ENCODE assay signal across 23 cellular contexts in the genomic region with DNA sequence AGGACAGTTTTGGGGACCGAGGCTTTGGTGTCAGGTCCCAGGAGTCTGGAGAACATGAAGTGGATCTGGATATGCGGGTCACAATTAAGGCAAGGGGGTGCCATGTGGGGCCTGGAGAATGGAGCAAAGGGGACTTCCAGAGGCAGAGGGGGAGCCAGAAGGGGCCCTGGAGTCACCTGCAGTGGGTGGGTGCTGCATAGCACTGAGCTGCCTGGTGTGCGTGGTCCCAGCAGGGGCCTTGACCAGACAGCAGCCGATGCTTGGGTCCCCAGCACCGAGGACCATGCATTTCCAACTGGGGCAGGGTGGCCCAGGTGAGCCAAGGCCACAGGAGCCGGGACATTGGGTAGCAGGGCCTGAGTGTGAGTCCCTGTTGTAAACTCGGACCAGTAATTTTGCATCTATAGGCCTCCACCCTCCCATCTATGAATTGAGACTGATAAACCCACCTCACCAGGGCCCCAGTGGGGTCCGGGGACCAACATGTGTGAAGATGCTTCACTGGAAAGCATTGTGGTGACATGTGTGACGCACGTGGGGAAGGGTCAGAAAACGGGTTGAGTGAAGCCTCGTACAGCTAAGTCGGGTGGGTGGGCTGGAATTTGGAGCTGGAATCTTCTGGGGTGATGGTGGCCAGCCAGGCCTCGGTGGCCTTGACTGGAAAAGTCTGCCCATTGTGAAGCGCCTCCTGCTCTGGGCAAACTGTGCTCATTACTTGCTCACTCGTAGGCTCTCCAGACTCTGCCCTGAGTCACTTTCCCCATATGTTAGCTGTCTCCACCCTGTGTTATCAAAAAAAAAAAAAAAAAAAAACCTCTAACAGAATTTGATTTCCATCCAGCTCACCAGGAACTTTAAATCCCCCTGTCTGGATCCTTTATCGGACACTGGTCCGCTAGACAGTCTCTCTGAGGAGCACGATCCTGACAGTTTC.
"Had no signal": no experiment of that assay in that cellular context is flagged by ENCODE, and none has a peak within 500 bp of the region (broad histone marks: within the 10 kb centered on the region; RNA-seq: fewer than 3 reads in every experiment).

No MANE protein-coding gene starts in this region.

- H3K27me3 ChIP-seq: breast epithelium, ovary, vagina had no signal

- H3K27ac Mint-ChIP-seq: activated CD4-positive, alpha-beta T cell treated with anti-CD3 and anti-CD28 coated beads, Interleukin-2, amount 10 ng/mL, durations not matched to agents 24 days and 14 days; activated CD8-positive, alpha-beta memory T cell treated with anti-CD3 and anti-CD28 coated beads, Interleukin-2, amount 10 ng/mL, durations not matched to agents 7 days and 5 days; activated CD8-positive, alpha-beta T cell treated with anti-CD3 and anti-CD28 coated beads for 36 hours; activated naive CD4-positive, alpha-beta T cell treated with anti-CD3 and anti-CD28 coated beads, Interleukin-2, amount 50 U/mL, for 24 hours; activated T-helper 1 cell treated with anti-CD3 and anti-CD28 coated beads, Interleukin-12 subunit alpha, Interleukin-12 subunit beta, Interleukin-2, Interleukin-4 antibody, amounts not matched to agents 30 ng/mL and 10 ng/mL and 1 ng/mL, durations not matched to agents 14 hours and 24 hours and 36 hours; naive thymus-derived CD8-positive, alpha-beta T cell; type B pancreatic cell had no signal

- H3K9me3 Mint-ChIP-seq: activated CD8-positive, alpha-beta T cell treated with anti-CD3 and anti-CD28 coated beads for 36 hours; activated naive CD4-positive, alpha-beta T cell treated with anti-CD3 and anti-CD28 coated beads, Interleukin-2, amount 50 U/mL, for 24 hours; activated T-helper 1 cell treated with anti-CD3 and anti-CD28 coated beads, Interleukin-12 subunit alpha, Interleukin-12 subunit beta, Interleukin-2, Interleukin-4 antibody, amounts not matched to agents 30 ng/mL and 10 ng/mL and 1 ng/mL, durations not matched to agents 14 hours and 24 hours and 36 hours had no signal

- FAIRE-seq: endometrium, keratinocyte had no signal

- H3K36me3 Mint-ChIP-seq: activated CD8-positive, alpha-beta memory T cell treated with anti-CD3 and anti-CD28 coated beads, Interleukin-2, amount 10 ng/mL, durations not matched to agents 7 days and 5 days; activated naive CD4-positive, alpha-beta T cell treated with anti-CD3 and anti-CD28 coated beads, Interleukin-2, amount 50 U/mL, for 24 hours; naive thymus-derived CD8-positive, alpha-beta T cell; type B pancreatic cell had no signal

- H3K27me3 Mint-ChIP-seq: activated CD4-positive, alpha-beta T cell treated with anti-CD3 and anti-CD28 coated beads, Interleukin-2, amount 10 ng/mL, durations not matched to agents 24 days and 14 days; activated CD8-positive, alpha-beta memory T cell treated with anti-CD3 and anti-CD28 coated beads, Interleukin-2, amount 10 ng/mL, durations not matched to agents 7 days and 5 days had no signal

- H3K4me1 Mint-ChIP-seq: activated CD4-positive, alpha-beta T cell treated with anti-CD3 and anti-CD28 coated beads, Interleukin-2, amount 10 ng/mL, durations not matched to agents 24 days and 14 days; activated naive CD4-positive, alpha-beta T cell treated with anti-CD3 and anti-CD28 coated beads, Interleukin-2, amount 50 U/mL, for 24 hours; naive thymus-derived CD8-positive, alpha-beta T cell had no signal

- H3K4me3 Mint-ChIP-seq: activated CD4-positive, alpha-beta T cell treated with anti-CD3 and anti-CD28 coated beads, Interleukin-2, amount 10 ng/mL, durations not matched to agents 24 days and 14 days; activated CD8-positive, alpha-beta memory T cell treated with anti-CD3 and anti-CD28 coated beads, Interleukin-2, amount 10 ng/mL, durations not matched to agents 7 days and 5 days; activated CD8-positive, alpha-beta T cell treated with anti-CD3 and anti-CD28 coated beads for 36 hours; activated naive CD4-positive, alpha-beta T cell treated with anti-CD3 and anti-CD28 coated beads, Interleukin-2, amount 50 U/mL, for 24 hours; activated T-helper 1 cell treated with anti-CD3 and anti-CD28 coated beads, Interleukin-12 subunit alpha, Interleukin-12 subunit beta, Interleukin-2, Interleukin-4 antibody, amounts not matched to agents 30 ng/mL and 10 ng/mL and 1 ng/mL, durations not matched to agents 14 hours and 24 hours and 36 hours; naive thymus-derived CD8-positive, alpha-beta T cell; type B pancreatic cell had no signal

- H3K4me1 ChIP-seq: breast epithelium, left lung, prostate gland had no signal

- DNase-seq: activated CD4-positive, alpha-beta T cell treated with anti-CD3 and anti-CD28 coated beads, Interleukin-2, amount 10 ng/mL, durations not matched to agents 24 days and 14 days; activated CD8-positive, alpha-beta memory T cell treated with anti-CD3 and anti-CD28 coated beads, Interleukin-2, amount 10 ng/mL, durations not matched to agents 7 days and 5 days; activated CD8-positive, alpha-beta T cell treated with anti-CD3 and anti-CD28 coated beads for 36 hours; activated gamma-delta T cell; activated T-cell treated with anti-CD3 and anti-CD28 coated beads for 4 hours; heart left ventricle; naive thymus-derived CD8-positive, alpha-beta T cell; stimulated activated CD4-positive, alpha-beta T cell treated with anti-CD3 and anti-CD28 coated beads, Interleukin-4, amount 100 ng/mL, for 24 hours; stimulated activated naive CD4-positive, alpha-beta T cell treated with Interleukin-2 at 50 U/mL for 16 hours had no signal

- H3K36me3 ChIP-seq: breast epithelium, heart left ventricle, left lung, ovary, prostate gland, thoracic aorta, vagina had no signal

- ATAC-seq: activated CD4-positive, CD25-positive, alpha-beta regulatory T cell treated with anti-CD3 and anti-CD28 coated beads, Interleukin-2, amount 50 U/mL, for 24 hours; activated CD8-positive, alpha-beta memory T cell treated with anti-CD3 and anti-CD28 coated beads, Interleukin-2, amount 10 ng/mL, durations not matched to agents 7 days and 5 days; activated CD8-positive, alpha-beta T cell treated with anti-CD3 and anti-CD28 coated beads for 36 hours; heart left ventricle; left lung; naive thymus-derived CD8-positive, alpha-beta T cell had no signal

- H3K27ac ChIP-seq: breast epithelium, coronary artery, heart left ventricle, left lung, ovary, prostate gland, thoracic aorta, vagina, VCaP had no signal

- H3K4me3 ChIP-seq: breast epithelium, coronary artery, heart left ventricle, left lung, ovary, prostate gland, thoracic aorta, vagina had no signal

- H3K9me3 ChIP-seq: ovary, prostate gland, thoracic aorta had no signal
